ENCODE assay signal across 16 cellular contexts in the genomic region with DNA sequence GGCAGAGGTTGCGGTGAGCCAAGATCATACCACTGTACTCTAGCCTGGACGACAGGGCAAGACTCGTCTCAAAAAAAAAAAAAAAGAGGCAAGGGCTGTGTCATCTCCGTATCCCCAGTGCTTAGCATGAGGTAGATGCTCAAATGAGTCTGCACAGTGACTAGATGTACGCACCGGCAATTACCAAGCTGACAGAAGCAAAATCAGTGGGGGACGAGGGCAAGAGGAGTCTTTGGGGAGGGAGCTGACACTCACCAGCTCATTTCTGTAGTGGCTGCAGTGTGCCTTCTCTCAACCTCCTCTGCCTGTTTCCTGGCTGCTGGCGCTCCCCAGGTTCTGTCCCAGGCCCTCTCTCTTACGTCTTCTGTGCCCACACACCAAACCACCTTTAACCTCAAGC.
A peak's percentile ranks its signal among the peaks of the same experiment; 100 is the strongest.
DNase-seq lines count a peak whose midpoint lies in the region; ATAC-seq and TF ChIP-seq lines count a peak whose summit lies in the region.
"Had no signal": no experiment of that assay in that cellular context is flagged by ENCODE, and none has a peak within 500 bp of the region (broad histone marks: within the 10 kb centered on the region; RNA-seq: fewer than 3 reads in every experiment).

No MANE protein-coding gene starts in this region.

- peaks cover 1% of the 10 kb centered on the region for H3K9me3 Mint-ChIP-seq in glutamatergic neuron (ENCODE audit: unreplicated experiment)
- H3K9me3 Mint-ChIP-seq in stimulated activated naive CD8-positive, alpha-beta T cell treated with anti-CD3 and anti-CD28 coated beads, Interleukin-15, Interleukin-2, amounts not matched to agents 100 ng/mL and 50 ng/mL, for 24 hours = no peaks in the 10 kb centered on the region
- H3K9me3 Mint-ChIP-seq: activated T-helper 1 cell treated with anti-CD3 and anti-CD28 coated beads, Interleukin-12 subunit alpha, Interleukin-12 subunit beta, Interleukin-2, Interleukin-4 antibody, amounts not matched to agents 30 ng/mL and 10 ng/mL and 1 ng/mL, durations not matched to agents 14 hours and 24 hours and 36 hours; naive B cell had no signal

- no peaks in the 10 kb centered on the region for H3K9me3 ChIP-seq in Loucy (ENCODE audit: insufficient read depth, low read depth, low read length)
- H3K9me3 ChIP-seq: SJCRH30 had no signal

- H3K79me2 ChIP-seq in Loucy (ENCODE audit: insufficient read depth, low read length) = peaks cover 83% of the 10 kb centered on the region

- peaks cover 36% of the 10 kb centered on the region for H3K4me1 ChIP-seq in Loucy (ENCODE audit: insufficient read depth, low read length, poor library complexity, severe bottlenecking)

- ATAC-seq in GM19324 (IDR thresholded peaks at IDR 0.05; ENCODE audit: low FRiP score, unreplicated experiment) = no peak
- ATAC-seq: HCT116 had no signal

- no peak overlapping the region for H3K4me3 Mint-ChIP-seq in glutamatergic neuron (ENCODE audit: unreplicated experiment)
- no peak overlapping the region for H3K4me3 Mint-ChIP-seq in stimulated activated naive CD8-positive, alpha-beta T cell treated with anti-CD3 and anti-CD28 coated beads, Interleukin-15, Interleukin-2, amounts not matched to agents 100 ng/mL and 50 ng/mL, for 24 hours
- H3K4me3 Mint-ChIP-seq: activated T-helper 1 cell treated with anti-CD3 and anti-CD28 coated beads, Interleukin-12 subunit alpha, Interleukin-12 subunit beta, Interleukin-2, Interleukin-4 antibody, amounts not matched to agents 30 ng/mL and 10 ng/mL and 1 ng/mL, durations not matched to agents 14 hours and 24 hours and 36 hours had no signal

- peaks cover 6% of the 10 kb centered on the region; the same call in 1 of the 2 replicates for H3K36me3 ChIP-seq in Loucy (ENCODE audit: insufficient read depth, low read length)

- no peaks in the 10 kb centered on the region for H3K9me2 ChIP-seq in Loucy (replicated peaks; ENCODE audit: low read depth, low read length)

- H3K4me1 Mint-ChIP-seq in glutamatergic neuron (ENCODE audit: low read depth, unreplicated experiment) = peaks cover 28% of the 10 kb centered on the region
- peaks cover 45% of the 10 kb centered on the region for H3K4me1 Mint-ChIP-seq in stimulated activated naive CD8-positive, alpha-beta T cell treated with anti-CD3 and anti-CD28 coated beads, Interleukin-15, Interleukin-2, amounts not matched to agents 100 ng/mL and 50 ng/mL, for 24 hours (ENCODE audit: low read depth)

- no peaks in the 10 kb centered on the region for H3K27me3 ChIP-seq in Loucy (ENCODE audit: insufficient read depth, low read length, poor library complexity, severe bottlenecking)
- H3K27me3 ChIP-seq: SJCRH30 had no signal

- DNase-seq in GM13977 (ENCODE audit: low spot score) (peak; percentile 53), glutamatergic neuron (no peak), NCI-H2081 (lab: John Stamatoyannopoulos, UW) (no peak), NCI-H748 treated with DMSO at 0.1 percent for 48 hours (lab: John Stamatoyannopoulos, UW) (no peak)
- DNase-seq in activated CD4-positive, alpha-beta T cell treated with anti-CD3 and anti-CD28 coated beads, Interleukin-2, amount 50 U/mL, for 48 hours = no peak
- DNase-seq: AML-193, cerebellar nuclear complex, naive B cell, NCI-H1930, SJCRH30, T-helper 9 cell had no signal

- peaks cover 28% of the 10 kb centered on the region for H4K20me1 ChIP-seq in Loucy (ENCODE audit: insufficient read depth, low read length, poor library complexity, severe bottlenecking)

- no peak overlapping the region for H3K4me3 ChIP-seq in Loucy (ENCODE audit: low read length, poor library complexity, severe bottlenecking)
- H3K4me3 ChIP-seq: SJCRH30 had no signal

- H3K27me3 Mint-ChIP-seq in glutamatergic neuron (ENCODE audit: unreplicated experiment) = peaks cover 2% of the 10 kb centered on the region
- H3K27me3 Mint-ChIP-seq in stimulated activated naive CD8-positive, alpha-beta T cell treated with anti-CD3 and anti-CD28 coated beads, Interleukin-15, Interleukin-2, amounts not matched to agents 100 ng/mL and 50 ng/mL, for 24 hours = no peaks in the 10 kb centered on the region
- H3K27me3 Mint-ChIP-seq: naive B cell had no signal

- no peaks in the 10 kb centered on the region for H3F3A ChIP-seq in Loucy (ENCODE audit: low read depth)

- H2AFZ ChIP-seq in Loucy (ENCODE audit: low read length) = no peak overlapping the region

- in situ Hi-C loops in GM13977 (cut with MboI; ENCODE audit: low pct_unique_long_range_greater_than_20kb, low sequenced_read_pairs, unreplicated experiment) = no loop called here

- H3K9ac ChIP-seq in Loucy (ENCODE audit: low read depth, low read length, poor library complexity, severe bottlenecking) = no peak overlapping the region

- H3K36me3 Mint-ChIP-seq in glutamatergic neuron (ENCODE audit: unreplicated experiment) = no peaks in the 10 kb centered on the region
- H3K36me3 Mint-ChIP-seq in stimulated activated naive CD8-positive, alpha-beta T cell treated with anti-CD3 and anti-CD28 coated beads, Interleukin-15, Interleukin-2, amounts not matched to agents 100 ng/mL and 50 ng/mL, for 24 hours (ENCODE audit: low read depth) = peaks cover 7% of the 10 kb centered on the region

- peak overlapping the region; percentile 30 for H3K27ac Mint-ChIP-seq in glutamatergic neuron (ENCODE audit: unreplicated experiment)
- peak overlapping the region; percentile 8 for H3K27ac Mint-ChIP-seq in stimulated activated naive CD8-positive, alpha-beta T cell treated with anti-CD3 and anti-CD28 coated beads, Interleukin-15, Interleukin-2, amounts not matched to agents 100 ng/mL and 50 ng/mL, for 24 hours
- H3K27ac Mint-ChIP-seq: activated T-helper 1 cell treated with anti-CD3 and anti-CD28 coated beads, Interleukin-12 subunit alpha, Interleukin-12 subunit beta, Interleukin-2, Interleukin-4 antibody, amounts not matched to agents 30 ng/mL and 10 ng/mL and 1 ng/mL, durations not matched to agents 14 hours and 24 hours and 36 hours had no signal

- peak overlapping the region; percentile 77 for H3K4me2 ChIP-seq in Loucy (ENCODE audit: low read depth, low read length, poor library complexity, severe bottlenecking)

- TF ChIP-seq CTCF in GM13977 (IDR thresholded peaks at IDR 0.05; ENCODE audit: extremely low read depth, insufficient read depth, missing control alignments) (no peak), Loucy (conservative IDR thresholded peaks at IDR 0.05; ENCODE audit: low read length) (no peak), glutamatergic neuron (IDR thresholded peaks at IDR 0.05; ENCODE audit: partially characterized antibody, unreplicated experiment) (no peak)
